Comparison of ENCODE assay signal across 8 cellular contexts in the genomic region with DNA sequence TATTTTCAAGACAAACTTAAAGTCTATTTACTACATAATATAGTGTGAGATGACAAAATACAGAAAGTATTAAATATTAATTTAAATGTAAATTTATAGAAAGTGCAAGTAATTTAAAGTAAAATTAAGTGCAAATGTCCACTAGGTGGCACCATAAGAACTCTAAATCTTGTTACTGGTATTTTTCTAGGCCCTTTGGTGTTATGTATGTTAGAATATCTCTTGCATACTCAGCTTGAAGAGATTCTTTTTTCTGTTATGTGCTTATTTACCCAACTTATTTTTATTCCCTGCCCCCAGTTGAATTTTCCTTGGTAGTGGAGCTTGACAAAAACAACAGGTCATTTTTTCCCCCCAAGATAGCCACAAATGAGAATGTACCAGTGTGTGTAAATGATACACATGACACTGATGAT.
DNase-seq lines count a peak whose midpoint lies in the region; ATAC-seq lines count a peak whose summit lies in the region.

No MANE protein-coding gene starts in this region.

- ATAC-seq in aorta (ENCODE audit: low FRiP score) (no peak), GM18502 (IDR thresholded peaks at IDR 0.05; ENCODE audit: poor library complexity, unreplicated experiment) (no peak)

- H3K27ac ChIP-seq in aorta (ENCODE audit: low read depth in 1 of 2, low read length in 2 of 2), result no peak overlapping the region

- H3K4me3 ChIP-seq in aorta (ENCODE audit: low read length in 2 of 2), result no peak overlapping the region

- H3K36me3 ChIP-seq in aorta (ENCODE audit: control insufficient read depth in 1 of 2, insufficient read depth in 2 of 2, low read length in 1 of 2), result no peaks in the 10 kb centered on the region

- intact Hi-C loops in aorta (cut with DNase I), result loop anchor here in 1 of 2 donors (5.0 kb wide), 1 partner anchor 125 kb away; no protein-coding TSS in a partner anchor

- no peaks in the 10 kb centered on the region for H3K27me3 ChIP-seq in aorta (ENCODE audit: control insufficient read depth in 1 of 2, insufficient read depth in 2 of 2, low read length in 1 of 2)

- H3K9me3 ChIP-seq in aorta (ENCODE audit: control insufficient read depth, low read length), result no peaks in the 10 kb centered on the region

- DNase-seq in NCI-H2107 treated with DMSO at 0.1 percent for 48 hours (lab: John Stamatoyannopoulos, UW; ENCODE audit: unreplicated experiment), result peak; percentile 63
- DNase-seq in NCI-H2107 (lab: John Stamatoyannopoulos, UW), result no peak
- peak; percentile 71 to 72 for DNase-seq in NCI-H2081 (lab: John Stamatoyannopoulos, UW)
- peak; percentile 69 for DNase-seq in amniotic epithelial cell (ENCODE audit: low read depth)
- peak; percentile 54 for DNase-seq in left kidney (ENCODE audit: low read depth, low spot score)
- no peak for DNase-seq in aorta
- DNase-seq in effector CD4-positive, alpha-beta T cell, result no peak

- H3K4me1 ChIP-seq in aorta (ENCODE audit: control insufficient read depth in 1 of 2, insufficient read depth in 2 of 2, low read length in 2 of 2), result peaks cover 0 to 3% of the 10 kb centered on the region in 2 donors

Comparison
In these comparisons a context has a peak if more than half of its experiments do, and no peak if none do; other contexts are left out.
1. DNase-seq: peak in NCI-H2107 treated with DMSO at 0.1 percent for 48 hours (single experiment), NCI-H2081 (2 of 2), amniotic epithelial cell (single experiment) and left kidney (single experiment); none in NCI-H2107 (single experiment), aorta (0 of 2) and effector CD4-positive, alpha-beta T cell (single experiment).